25 cellular contexts compared by ENCODE assay signal in the genomic region with DNA sequence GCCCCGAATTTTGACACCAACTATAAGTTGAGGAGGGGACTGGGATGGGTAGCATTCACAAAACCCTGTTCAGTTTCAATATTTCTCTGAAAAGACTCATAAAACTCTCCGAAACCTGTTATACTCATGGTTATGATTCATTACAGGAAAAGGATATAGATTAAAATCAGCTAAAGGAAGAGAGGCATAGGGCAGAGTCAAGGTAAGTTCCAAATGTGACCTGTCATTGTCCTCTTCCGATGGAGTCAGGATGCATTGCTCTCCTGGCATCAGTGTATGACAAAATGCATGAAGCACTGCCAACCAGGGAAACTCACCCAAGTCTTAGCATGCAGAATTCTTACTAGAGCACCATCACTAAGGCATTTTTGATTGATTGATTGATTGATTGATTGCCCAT.
"Had no signal": no experiment of that assay in that cellular context is flagged by ENCODE, and none has a peak within 500 bp of the region (broad histone marks: within the 10 kb centered on the region; RNA-seq: fewer than 3 reads in every experiment).

No MANE protein-coding gene starts in this region.

- H3K27ac ChIP-seq: adrenal gland, body of pancreas, esophagus muscularis mucosa, gastroesophageal sphincter had no signal

- H3K36me3 ChIP-seq: adrenal gland, esophagus muscularis mucosa, gastroesophageal sphincter had no signal

- H3K27me3 ChIP-seq: adrenal gland, body of pancreas, esophagus muscularis mucosa, gastroesophageal sphincter had no signal

- H3K4me1 ChIP-seq: adrenal gland, body of pancreas, gastroesophageal sphincter had no signal

- H3K9me3 ChIP-seq: adrenal gland, body of pancreas, esophagus muscularis mucosa, gastroesophageal sphincter had no signal

- H3K4me3 ChIP-seq: adrenal gland, body of pancreas, esophagus muscularis mucosa, gastroesophageal sphincter had no signal

- DNase-seq: activated CD4-positive, alpha-beta memory T cell treated with anti-CD3 and anti-CD28 coated beads for 36 hours; activated CD4-positive, alpha-beta T cell treated with anti-CD3 and anti-CD28 coated beads for 36 hours; activated CD4-positive, alpha-beta T cell treated with anti-CD3 and anti-CD28 coated beads, Interleukin-2, amount 10 ng/mL, durations not matched to agents 24 days and 14 days; activated CD4-positive, CD25-positive, alpha-beta regulatory T cell; activated CD4-positive, CD25-positive, alpha-beta regulatory T cell treated with anti-CD3 and anti-CD28 coated beads, Interleukin-2, amount 50 U/mL, for 72 hours; activated CD8-positive, alpha-beta memory T cell treated with anti-CD3 and anti-CD28 coated beads, Interleukin-2, amount 10 ng/mL, durations not matched to agents 7 days and 5 days; activated CD8-positive, alpha-beta memory T cell treated with anti-CD3 and anti-CD28 coated beads, Interleukin-2, amount 50 U/mL, for 4 hours; activated CD8-positive, alpha-beta T cell treated with anti-CD3 and anti-CD28 coated beads, Interleukin-2, amount 10 ng/mL, durations not matched to agents 7 days and 5 days; activated effector memory CD4-positive, alpha-beta T cell treated with anti-CD3 and anti-CD28 coated beads, Interleukin-2, amount 50 U/mL, for 16 hours; activated naive CD4-positive, alpha-beta T cell treated with anti-CD3 and anti-CD28 coated beads for 36 hours; activated naive CD8-positive, alpha-beta T cell treated with anti-CD3 and anti-CD28 coated beads for 36 hours; activated naive CD8-positive, alpha-beta T cell treated with anti-CD3 and anti-CD28 coated beads, Interleukin-2, amount 50 U/mL, for 24 hours; activated T-cell treated with anti-CD3 and anti-CD28 coated beads, Interleukin-2, amount 50 U/mL, for 1 hour; activated T-cell treated with anti-CD3 and anti-CD28 coated beads, Interleukin-2, amount 50 U/mL, for 48 hours; adrenal gland; amygdala; aorta; body of pancreas; caudate nucleus; cortex of kidney; dermis blood vessel endothelial cell; effector CD4-positive, alpha-beta T cell; foreskin melanocyte had no signal
